33 cellular contexts compared by ENCODE assay signal in genomic region chr3:21310891-21311290, GRCh38.
"Had no signal": no experiment of that assay in that cellular context is flagged by ENCODE, and none has a peak within 500 bp of the region (broad histone marks: within the 10 kb centered on the region; RNA-seq: fewer than 3 reads in every experiment).

No MANE protein-coding gene starts in this region.

- H3K36me3 ChIP-seq: brain microvascular endothelial cell, esophagus muscularis mucosa, gastrocnemius medialis, heart left ventricle, WERI-Rb-1 had no signal

- H3K27me3 Mint-ChIP-seq: activated B cell treated with CpG ODN at 0.5 μM for 24 hours; activated CD8-positive, alpha-beta T cell treated with anti-CD3 and anti-CD28 coated beads for 36 hours; activated naive CD8-positive, alpha-beta T cell; effector memory CD8-positive, alpha-beta T cell; T-helper 17 cell had no signal

- DNase-seq: activated B cell treated with CpG ODN at 0.5 μM for 24 hours; activated CD4-positive, alpha-beta T cell treated with anti-CD3 and anti-CD28 coated beads for 48 hours; activated CD4-positive, alpha-beta T cell treated with anti-CD3 and anti-CD28 coated beads, Interleukin-2, amount 50 U/mL, for 1 hour; activated CD4-positive, alpha-beta T cell treated with anti-CD3 and anti-CD28 coated beads, Interleukin-2, amount 50 U/mL, for 48 hours; activated CD8-positive, alpha-beta memory T cell treated with anti-CD3 and anti-CD28 coated beads for 24 hours; activated CD8-positive, alpha-beta memory T cell treated with anti-CD3 and anti-CD28 coated beads, Interleukin-2, amount 50 U/mL, for 4 hours; activated CD8-positive, alpha-beta T cell treated with anti-CD3 and anti-CD28 coated beads for 36 hours; activated gamma-delta T cell; activated naive CD4-positive, alpha-beta T cell treated with anti-CD3 and anti-CD28 coated beads, Interleukin-2, amount 50 U/mL, for 16 hours; activated naive CD4-positive, alpha-beta T cell treated with Interleukin-2 at 50 U/mL for 16 hours; activated T-cell treated with anti-CD3 and anti-CD28 coated beads, Interleukin-2, amount 50 U/mL, for 1 hour; activated T-cell treated with anti-CD3 and anti-CD28 coated beads, Interleukin-2, amount 50 U/mL, for 72 hours; amniotic stem cell; anterior cingulate cortex; brain microvascular endothelial cell; caudate nucleus; cortex of kidney; dermis blood vessel endothelial cell; effector CD4-positive, alpha-beta T cell; effector memory CD8-positive, alpha-beta T cell; erythroblast; gastrocnemius medialis; glutamatergic neuron; heart left ventricle; hypothalamus; T-helper 17 cell; T1000; WERI-Rb-1 had no signal

- H3K9me3 ChIP-seq: esophagus muscularis mucosa, gastrocnemius medialis had no signal

- H3K9me3 Mint-ChIP-seq: activated B cell treated with CpG ODN at 0.5 μM for 24 hours had no signal

- H3K4me1 Mint-ChIP-seq: activated B cell treated with CpG ODN at 0.5 μM for 24 hours, T-helper 17 cell had no signal

- H3K27ac Mint-ChIP-seq: activated B cell treated with CpG ODN at 0.5 μM for 24 hours; activated CD8-positive, alpha-beta T cell treated with anti-CD3 and anti-CD28 coated beads for 36 hours; activated naive CD8-positive, alpha-beta T cell; activated T-cell treated with anti-CD3 and anti-CD28 coated beads, Interleukin-2, amount 50 U/mL, for 72 hours; effector memory CD8-positive, alpha-beta T cell; T-helper 17 cell; T-helper 2 cell treated with Interferon-gamma antibody and Interleukin-4, amounts not matched to agents 5 μg/mL and 100 μg/mL, for 36 hours had no signal

- H3K4me3 ChIP-seq: esophagus muscularis mucosa, gastrocnemius medialis, heart left ventricle had no signal

- ATAC-seq: activated CD4-positive, CD25-positive, alpha-beta regulatory T cell treated with anti-CD3 and anti-CD28 coated beads, Interleukin-2, amount 50 U/mL, for 24 hours; activated CD8-positive, alpha-beta T cell treated with anti-CD3 and anti-CD28 coated beads for 36 hours; activated T-cell treated with anti-CD3 and anti-CD28 coated beads, Interleukin-2, amount 50 U/mL, for 72 hours; effector memory CD8-positive, alpha-beta T cell; gastrocnemius medialis; heart left ventricle; T-helper 17 cell had no signal

- H3K27ac ChIP-seq: brain microvascular endothelial cell, esophagus muscularis mucosa, foreskin keratinocyte, gastrocnemius medialis, heart left ventricle, WERI-Rb-1 had no signal

- H3K4me3 Mint-ChIP-seq: activated B cell treated with CpG ODN at 0.5 μM for 24 hours; activated CD8-positive, alpha-beta T cell treated with anti-CD3 and anti-CD28 coated beads for 36 hours; activated naive CD8-positive, alpha-beta T cell; activated T-cell treated with anti-CD3 and anti-CD28 coated beads, Interleukin-2, amount 50 U/mL, for 72 hours; effector memory CD8-positive, alpha-beta T cell; T-helper 17 cell; T-helper 2 cell treated with Interferon-gamma antibody and Interleukin-4, amounts not matched to agents 5 μg/mL and 100 μg/mL, for 36 hours had no signal

- H3K36me3 Mint-ChIP-seq: activated naive CD8-positive, alpha-beta T cell had no signal

- H3K27me3 ChIP-seq: brain microvascular endothelial cell, esophagus muscularis mucosa, foreskin keratinocyte, gastrocnemius medialis, heart left ventricle had no signal

- H3K4me1 ChIP-seq: esophagus muscularis mucosa, foreskin keratinocyte, gastrocnemius medialis, heart left ventricle had no signal
